22 cellular contexts compared by ENCODE assay signal in the genomic region with DNA sequence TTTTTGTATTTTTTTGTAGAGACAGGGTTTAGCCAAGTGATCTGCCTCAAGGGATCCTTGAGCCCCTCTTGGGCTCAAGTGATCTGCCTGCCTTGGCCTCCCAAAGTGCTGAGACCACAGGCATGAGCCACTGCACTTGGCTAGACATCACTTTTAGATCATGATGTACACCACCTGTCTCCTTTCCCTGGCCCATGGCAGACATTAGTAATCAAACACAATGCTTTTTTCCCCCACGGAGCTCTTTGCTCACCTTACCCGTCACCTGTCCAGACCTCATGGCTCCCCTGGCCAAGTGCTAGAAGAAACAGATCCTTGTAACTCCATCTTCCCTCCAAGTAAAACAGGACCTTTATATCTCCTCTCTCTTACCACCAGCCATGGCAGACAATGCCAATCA. TPM values are rescaled to one million over a fixed set of nuclear protein-coding genes. Genes with fewer than 3 reads are reported as not detected.
DNase-seq lines count a peak whose midpoint lies in the region; ATAC-seq and TF ChIP-seq lines count a peak whose summit lies in the region.
"Had no signal": no experiment of that assay in that cellular context is flagged by ENCODE, and none has a peak within 500 bp of the region (broad histone marks: within the 10 kb centered on the region; RNA-seq: fewer than 3 reads in every experiment).

No MANE protein-coding gene starts in this region.

- H3K4me3 ChIP-seq in HEK293 (ENCODE audit: low read depth, low read length) = no peak overlapping the region
- no peak overlapping the region for H3K4me3 ChIP-seq in skeletal muscle tissue (ENCODE audit: low read length in 3 of 3)
- no peak overlapping the region for H3K4me3 ChIP-seq in effector memory CD4-positive, alpha-beta T cell (ENCODE audit: insufficient read depth, low read depth, low read length, poor library complexity, severe bottlenecking)
- H3K4me3 ChIP-seq: A549, HAP-1, PC-9 had no signal

- peaks cover 3% of the 10 kb centered on the region; the same call in 1 of the 2 replicates for H3K4me1 ChIP-seq in HEK293 (ENCODE audit: control insufficient read depth, insufficient read depth, low read length)
- H3K4me1 ChIP-seq in skeletal muscle tissue (ENCODE audit: control insufficient read depth in 3 of 3, insufficient read depth in 3 of 3, low read length in 3 of 3) = peaks cover 6 to 21% (median 8%) of the 10 kb centered on the region in 3 donors
- no peaks in the 10 kb centered on the region for H3K4me1 ChIP-seq in effector memory CD4-positive, alpha-beta T cell (ENCODE audit: control insufficient read depth, insufficient read depth, low read length, poor library complexity, severe bottlenecking)
- H3K4me1 ChIP-seq: Caco-2, HAP-1 had no signal

- no peak overlapping the region for H3K9ac ChIP-seq in skeletal muscle tissue (ENCODE audit: low read depth in 1 of 3, low read length in 3 of 3)
- H3K9ac ChIP-seq: KMS-11 had no signal

- H3K27ac ChIP-seq in HEK293 (ENCODE audit: extremely low read depth, low read depth, low read length) (no peak overlapping the region), angular gyrus (ENCODE audit: low read depth, low read length) (peak overlapping the region; percentile 17), skeletal muscle tissue (ENCODE audit: low read depth, low read length) (peak overlapping the region; percentile 37)
- H3K27ac ChIP-seq in effector memory CD4-positive, alpha-beta T cell (ENCODE audit: insufficient read depth, low read length, poor library complexity, severe bottlenecking) = no peak overlapping the region
- H3K27ac ChIP-seq: A549, KMS-11, PC-9 had no signal

- peaks cover 58 to 82% of the 10 kb centered on the region in 2 experiments for H3K36me3 ChIP-seq in HEK293 (ENCODE audit: control insufficient read depth in 2 of 2, insufficient read depth in 1 of 2, low read length in 2 of 2)
- peaks cover 41 to 74% (median 63%) of the 10 kb centered on the region in 3 donors for H3K36me3 ChIP-seq in skeletal muscle tissue (ENCODE audit: control insufficient read depth in 3 of 3, insufficient read depth in 3 of 3, low read length in 3 of 3)
- H3K36me3 ChIP-seq in effector memory CD4-positive, alpha-beta T cell (ENCODE audit: control insufficient read depth, insufficient read depth, low read length) = peaks cover 29% of the 10 kb centered on the region

- CTCF ChIA-PET in HEK293 (lab: Yijun Ruan, JAX) = interaction anchor here (0.6 to 1.7 kb wide), 7 partner anchors 9 to 303 kb away, joined by 3 to 10 read pairs (median 4); no protein-coding TSS in a partner anchor

- ATAC-seq in HG02798 (IDR thresholded peaks at IDR 0.05; ENCODE audit: poor library complexity, unreplicated experiment) (no peak), esophagus mucosa (no peak)
- ATAC-seq: A549 had no signal

- H3K9me3 ChIP-seq in HEK293 (ENCODE audit: control insufficient read depth, insufficient read depth, low read depth, low read length) (no peaks in the 10 kb centered on the region; the same call in 1 of the 2 replicates), skeletal muscle tissue (ENCODE audit: control insufficient read depth in 3 of 3, low read length in 3 of 3) (no peaks in the 10 kb centered on the region)
- H3K9me3 ChIP-seq in effector memory CD4-positive, alpha-beta T cell (ENCODE audit: control insufficient read depth, low read length) = peaks cover 3% of the 10 kb centered on the region
- H3K9me3 ChIP-seq: Caco-2, HAP-1 had no signal

- H3K27me3 ChIP-seq in skeletal muscle tissue (ENCODE audit: control insufficient read depth in 3 of 3, insufficient read depth in 3 of 3, low read length in 3 of 3) = no peaks in the 10 kb centered on the region
- no peaks in the 10 kb centered on the region for H3K27me3 ChIP-seq in effector memory CD4-positive, alpha-beta T cell (replicated peaks; ENCODE audit: control insufficient read depth, insufficient read depth, low read length, poor library complexity, severe bottlenecking)

- POLR2A ChIA-PET in HEK293 (lab: Yijun Ruan, JAX) = no interaction called here

- no peak for TF ChIP-seq CTCF in HEK293 (tag by site-specific recombination; IDR thresholded peaks at IDR 0.05)

- DNase-seq in myocyte (ENCODE audit: low read depth) = peak; percentile 56
- no peak for DNase-seq in effector memory CD4-positive, alpha-beta T cell
- DNase-seq: Caco-2; CD4-positive, alpha-beta memory T cell; GOT3; IMR-90; NCI-H1048; NCI-H1417; NCI-H1694; NCI-H2029 treated with DMSO at 0.1 percent for 48 hours; NCI-H446 treated with DMSO at 0.1 percent for 48 hours; NCI-H526 treated with DMSO at 0.1 percent for 48 hours; PC-9; SHP77 treated with DMSO at 0.1 percent for 48 hours had no signal

TF ChIP-seq in HEK293, 187 proteins besides CTCF, POLR2A, EP300 and RAD21:
- TF ChIP-seq ZNF114 (tag by site-specific recombination; IDR thresholded peaks at IDR 0.05) (no peak), ZNF473 (tag by site-specific recombination; IDR thresholded peaks at IDR 0.05) (no peak), ZNF239 (tag by site-specific recombination; IDR thresholded peaks at IDR 0.05) (no peak), ZBTB17 (tag by site-specific recombination; IDR thresholded peaks at IDR 0.05) (peak; percentile 86; the same call in 1 of the 2 replicates), MYNN (tag by site-specific recombination; IDR thresholded peaks at IDR 0.05; ENCODE audit: borderline replicate concordance) (no peak), ZBTB48 (tag by site-specific recombination; IDR thresholded peaks at IDR 0.05) (no peak), ZNF23 (tag by site-specific recombination; IDR thresholded peaks at IDR 0.05; ENCODE audit: borderline replicate concordance) (peak; percentile 90; the same call in 1 of the 2 replicates)
- TF ChIP-seq, protein P1, sequence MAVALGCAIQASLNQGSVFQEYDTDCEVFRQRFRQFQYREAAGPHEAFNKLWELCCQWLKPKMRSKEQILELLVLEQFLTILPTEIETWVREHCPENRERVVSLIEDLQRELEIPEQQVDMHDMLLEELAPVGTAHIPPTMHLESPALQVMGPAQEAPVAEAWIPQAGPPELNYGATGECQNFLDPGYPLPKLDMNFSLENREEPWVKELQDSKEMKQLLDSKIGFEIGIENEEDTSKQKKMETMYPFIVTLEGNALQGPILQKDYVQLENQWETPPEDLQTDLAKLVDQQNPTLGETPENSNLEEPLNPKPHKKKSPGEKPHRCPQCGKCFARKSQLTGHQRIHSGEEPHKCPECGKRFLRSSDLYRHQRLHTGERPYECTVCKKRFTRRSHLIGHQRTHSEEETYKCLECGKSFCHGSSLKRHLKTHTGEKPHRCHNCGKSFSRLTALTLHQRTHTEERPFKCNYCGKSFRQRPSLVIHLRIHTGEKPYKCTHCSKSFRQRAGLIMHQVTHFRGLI (tag by site-specific recombination; IDR thresholded peaks at IDR 0.05) = no peak
- TF ChIP-seq, protein P2, sequence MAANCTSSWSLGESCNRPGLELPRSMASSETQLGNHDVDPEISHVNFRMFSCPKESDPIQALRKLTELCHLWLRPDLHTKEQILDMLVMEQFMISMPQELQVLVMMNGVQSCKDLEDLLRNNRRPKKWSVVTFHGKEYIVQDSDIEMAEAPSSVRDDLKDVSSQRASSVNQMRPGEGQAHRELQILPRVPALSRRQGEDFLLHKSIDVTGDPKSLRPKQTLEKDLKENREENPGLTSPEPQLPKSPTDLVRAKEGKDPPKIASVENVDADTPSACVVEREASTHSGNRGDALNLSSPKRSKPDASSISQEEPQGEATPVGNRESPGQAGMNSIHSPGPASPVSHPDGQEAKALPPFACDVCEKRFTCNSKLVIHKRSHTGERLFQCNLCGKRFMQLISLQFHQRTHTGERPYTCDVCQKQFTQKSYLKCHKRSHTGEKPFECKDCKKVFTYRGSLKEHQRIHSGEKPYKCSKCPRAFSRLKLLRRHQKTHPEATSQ (tag by site-specific recombination; IDR thresholded peaks at IDR 0.05) = no peak
- TF ChIP-seq, protein P3, sequence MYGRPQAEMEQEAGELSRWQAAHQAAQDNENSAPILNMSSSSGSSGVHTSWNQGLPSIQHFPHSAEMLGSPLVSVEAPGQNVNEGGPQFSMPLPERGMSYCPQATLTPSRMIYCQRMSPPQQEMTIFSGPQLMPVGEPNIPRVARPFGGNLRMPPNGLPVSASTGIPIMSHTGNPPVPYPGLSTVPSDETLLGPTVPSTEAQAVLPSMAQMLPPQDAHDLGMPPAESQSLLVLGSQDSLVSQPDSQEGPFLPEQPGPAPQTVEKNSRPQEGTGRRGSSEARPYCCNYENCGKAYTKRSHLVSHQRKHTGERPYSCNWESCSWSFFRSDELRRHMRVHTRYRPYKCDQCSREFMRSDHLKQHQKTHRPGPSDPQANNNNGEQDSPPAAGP (tag by site-specific recombination; IDR thresholded peaks at IDR 0.05) = no peak
- TF ChIP-seq, protein P4, sequence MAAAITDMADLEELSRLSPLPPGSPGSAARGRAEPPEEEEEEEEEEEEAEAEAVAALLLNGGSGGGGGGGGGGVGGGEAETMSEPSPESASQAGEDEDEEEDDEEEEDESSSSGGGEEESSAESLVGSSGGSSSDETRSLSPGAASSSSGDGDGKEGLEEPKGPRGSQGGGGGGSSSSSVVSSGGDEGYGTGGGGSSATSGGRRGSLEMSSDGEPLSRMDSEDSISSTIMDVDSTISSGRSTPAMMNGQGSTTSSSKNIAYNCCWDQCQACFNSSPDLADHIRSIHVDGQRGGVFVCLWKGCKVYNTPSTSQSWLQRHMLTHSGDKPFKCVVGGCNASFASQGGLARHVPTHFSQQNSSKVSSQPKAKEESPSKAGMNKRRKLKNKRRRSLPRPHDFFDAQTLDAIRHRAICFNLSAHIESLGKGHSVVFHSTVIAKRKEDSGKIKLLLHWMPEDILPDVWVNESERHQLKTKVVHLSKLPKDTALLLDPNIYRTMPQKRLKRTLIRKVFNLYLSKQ (tag by site-specific recombination; IDR thresholded peaks at IDR 0.05; ENCODE audit: borderline replicate concordance) = no peak
- TF ChIP-seq, protein P5, sequence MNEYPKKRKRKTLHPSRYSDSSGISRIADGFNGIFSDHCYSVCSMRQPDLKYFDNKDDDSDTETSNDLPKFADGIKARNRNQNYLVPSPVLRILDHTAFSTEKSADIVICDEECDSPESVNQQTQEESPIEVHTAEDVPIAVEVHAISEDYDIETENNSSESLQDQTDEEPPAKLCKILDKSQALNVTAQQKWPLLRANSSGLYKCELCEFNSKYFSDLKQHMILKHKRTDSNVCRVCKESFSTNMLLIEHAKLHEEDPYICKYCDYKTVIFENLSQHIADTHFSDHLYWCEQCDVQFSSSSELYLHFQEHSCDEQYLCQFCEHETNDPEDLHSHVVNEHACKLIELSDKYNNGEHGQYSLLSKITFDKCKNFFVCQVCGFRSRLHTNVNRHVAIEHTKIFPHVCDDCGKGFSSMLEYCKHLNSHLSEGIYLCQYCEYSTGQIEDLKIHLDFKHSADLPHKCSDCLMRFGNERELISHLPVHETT (tag by site-specific recombination; IDR thresholded peaks at IDR 0.05) = no peak

RNA-seq across cellular contexts. Expression of gene NUMBL, which starts 18.4 kb away (rescaled TPM):
- total RNA-seq in myocyte = 75.4 and 112 TPM in 2 replicates
- polyA plus RNA-seq in myocyte (2012) = 69.8 TPM
- 9.4 TPM for total RNA-seq in skeletal muscle tissue
- 11.0 TPM for total RNA-seq in esophagus mucosa

RNA-seq across cellular contexts. Expression of gene COQ8B, which starts 44.6 kb away (rescaled TPM):
- total RNA-seq in myocyte (72.4 and 109 TPM in 2 replicates), skeletal muscle tissue (19.3 TPM), esophagus mucosa (18.7 TPM)
- polyA plus RNA-seq in myocyte (2012) = 34.3 TPM

RNA-seq across cellular contexts. Expression of gene ITPKC, which starts 44.9 kb away (rescaled TPM):
- total RNA-seq in myocyte (14.1 and 15.6 TPM in 2 replicates), skeletal muscle tissue (6.8 TPM), esophagus mucosa (59.5 TPM)
- 13.3 TPM for polyA plus RNA-seq in myocyte (2012)

Comparison
In these comparisons a context has a peak if more than half of its experiments do, and no peak if none do; other contexts are left out.
1. H3K27ac ChIP-seq: peak in angular gyrus (single experiment) and skeletal muscle tissue (single experiment); none in HEK293 (single experiment) and effector memory CD4-positive, alpha-beta T cell (single experiment).